28 cellular contexts compared by ENCODE assay signal in genomic region chr11:76181371-76181770, GRCh38. TPM values are rescaled to one million over a fixed set of nuclear protein-coding genes. Genes with fewer than 3 reads are reported as not detected.
"Had no signal": no experiment of that assay in that cellular context is flagged by ENCODE, and none has a peak within 500 bp of the region (broad histone marks: within the 10 kb centered on the region; RNA-seq: fewer than 3 reads in every experiment).

No MANE protein-coding gene starts in this region.

- H3K9me3 ChIP-seq: ascending aorta, SJCRH30 had no signal

- H3K4me3 ChIP-seq: ascending aorta, cardiac muscle cell, SJCRH30, SK-N-MC had no signal

- H3K4me1 ChIP-seq: ascending aorta had no signal

- DNase-seq: activated CD4-positive, alpha-beta T cell treated with anti-CD3 and anti-CD28 coated beads for 36 hours; activated CD4-positive, alpha-beta T cell treated with anti-CD3 and anti-CD28 coated beads, Interleukin-2, amount 10 ng/mL, durations not matched to agents 7 days and 5 days; activated CD4-positive, alpha-beta T cell treated with anti-CD3 and anti-CD28 coated beads, Interleukin-2, amount 50 U/mL, for 48 hours; activated CD8-positive, alpha-beta T cell treated with anti-CD3 and anti-CD28 coated beads, Interleukin-2, amount 10 ng/mL, durations not matched to agents 7 days and 5 days; activated gamma-delta T cell; activated naive CD4-positive, alpha-beta T cell treated with Interleukin-2 at 50 U/mL for 16 hours; activated naive CD8-positive, alpha-beta T cell treated with anti-CD3 and anti-CD28 coated beads, Interleukin-2, amount 10 ng/mL, durations not matched to agents 7 days and 5 days; activated T-cell treated with anti-CD3 and anti-CD28 coated beads, Interleukin-2, amount 50 U/mL, for 24 hours; amygdala; Kasumi-1; KG1; MM.1S; MV-4-11; NCI-H1092; NCI-H146; NCI-H187; NCI-H2081; NCI-H446; NCI-H526 treated with DMSO at 0.1 percent for 48 hours; NCI-H774; SHP77; SJCRH30 had no signal

- ATAC-seq: activated CD4-positive, alpha-beta T cell treated with anti-CD3 and anti-CD28 coated beads for 36 hours; activated CD4-positive, CD25-positive, alpha-beta regulatory T cell treated with anti-CD3 and anti-CD28 coated beads, Interleukin-2, amount 50 U/mL, for 24 hours; activated CD8-positive, alpha-beta T cell treated with anti-CD3 and anti-CD28 coated beads, Interleukin-2, amount 10 ng/mL, durations not matched to agents 7 days and 5 days; Panc1 had no signal

- H3K27me3 ChIP-seq: ascending aorta, cardiac muscle cell, SJCRH30 had no signal

- H3K36me3 ChIP-seq: ascending aorta, cardiac muscle cell, SJCRH30 had no signal

- FAIRE-seq: TTC549 had no signal

- H3K27ac ChIP-seq: ascending aorta, cardiac muscle cell, SJCRH30, SK-N-MC had no signal

RNA-seq across cellular contexts. Expression of gene WNT11, which starts 24.9 kb away (rescaled TPM):
- total RNA-seq: activated CD4-positive, alpha-beta T cell treated with anti-CD3 and anti-CD28 coated beads for 36 hours; activated CD4-positive, alpha-beta T cell treated with anti-CD3 and anti-CD28 coated beads, Interleukin-2, amount 10 ng/mL, durations not matched to agents 7 days and 5 days had no signal
